26 cellular contexts compared by ENCODE assay signal in the genomic region with DNA sequence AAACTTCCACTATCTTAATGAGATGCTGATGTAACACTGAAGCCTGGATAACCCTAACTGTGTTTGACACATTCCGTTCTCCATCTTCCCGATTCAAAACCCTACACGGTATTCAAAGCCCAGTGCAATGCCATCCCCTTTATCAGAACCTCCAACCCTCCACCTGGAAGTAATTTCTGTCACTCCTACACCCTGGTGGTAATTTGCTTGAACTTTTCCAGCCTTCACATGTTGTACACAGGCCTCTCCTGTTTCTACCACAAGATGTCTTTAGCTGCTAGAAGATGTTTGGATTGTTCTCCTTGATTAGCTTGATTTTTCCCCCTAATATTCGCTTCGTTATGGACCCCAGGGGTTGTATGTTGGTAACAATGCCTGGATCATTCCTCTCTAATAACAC.
DNase-seq lines count a peak whose midpoint lies in the region; ATAC-seq, FAIRE-seq and TF ChIP-seq lines count a peak whose summit lies in the region.
"Had no signal": no experiment of that assay in that cellular context is flagged by ENCODE, and none has a peak within 500 bp of the region (broad histone marks: within the 10 kb centered on the region; RNA-seq: fewer than 3 reads in every experiment).

No MANE protein-coding gene starts in this region.

- no peaks in the 10 kb centered on the region for H3K27me3 Mint-ChIP-seq in nephron (ENCODE audit: low read depth)
- peaks cover 0 to 2% (median 0%) of the 10 kb centered on the region in 5 donors for H3K27me3 Mint-ChIP-seq in naive thymus-derived CD4-positive, alpha-beta T cell
- H3K27me3 Mint-ChIP-seq: central memory CD8-positive, alpha-beta T cell; naive thymus-derived CD8-positive, alpha-beta T cell had no signal

- TF ChIP-seq CTCF in DND-41 (IDR thresholded peaks at IDR 0.05; ENCODE audit: borderline replicate concordance, extremely low read depth, low read length, poor library complexity, severe bottlenecking) (peak; percentile 48), Loucy (conservative IDR thresholded peaks at IDR 0.05; ENCODE audit: low read length) (peak; percentile 28), bronchial epithelial cell (IDR thresholded peaks at IDR 0.05; ENCODE audit: insufficient read depth, low read length, severe bottlenecking) (no peak), nephron (IDR thresholded peaks at IDR 0.05; ENCODE audit: unreplicated experiment in 3 of 3) (peak in 2 of 3 experiments; percentile 23 to 28)

- no peak for DNase-seq in DND-41
- no peak for DNase-seq in bronchial epithelial cell (ENCODE audit: low read depth)
- no peak for DNase-seq in inferior parietal cortex (ENCODE audit: extremely low spot score)
- no peak for DNase-seq in NCI-H526 (lab: John Stamatoyannopoulos, UW)
- DNase-seq in naive thymus-derived CD4-positive, alpha-beta T cell = no peak
- DNase-seq: activated CD4-positive, alpha-beta T cell treated with anti-CD3 and anti-CD28 coated beads, Interleukin-2, amount 50 U/mL, for 4 hours; activated gamma-delta T cell; adrenal gland; left cardiac atrium; mesenchymal stem cell; MG63; naive thymus-derived CD8-positive, alpha-beta T cell; NCI-H1694; NCI-H748 treated with DMSO at 0.1 percent for 48 hours; SJCRH30; small intestine; stimulated activated CD4-positive, alpha-beta T cell treated with anti-CD3 and anti-CD28 coated beads, Interleukin-2, amount 100 ng/mL, for 48 hours; stimulated activated naive CD4-positive, alpha-beta T cell treated with Interleukin-2 at 50 U/mL for 16 hours; T-helper 2 cell; tibial artery had no signal

- H3K27ac Mint-ChIP-seq in nephron = peak overlapping the region; percentile 10 to 88 (median 30)
- peak overlapping the region in 1 of 9 donors; percentile 3 for H3K27ac Mint-ChIP-seq in naive thymus-derived CD4-positive, alpha-beta T cell
- H3K27ac Mint-ChIP-seq: progenitor cell of endocrine pancreas had no signal

- no peak overlapping the region for H3K27ac ChIP-seq in DND-41 (ENCODE audit: low read length)
- H3K27ac ChIP-seq in naive thymus-derived CD4-positive, alpha-beta T cell (ENCODE audit: low read depth, low read length) = no peak overlapping the region
- H3K27ac ChIP-seq: adrenal gland, HL-60, SJCRH30, tibial artery, VCaP had no signal

- peak; percentile 47 for ATAC-seq in DND-41 (ENCODE audit: insufficient read depth, low read depth)
- no peak for ATAC-seq in naive thymus-derived CD4-positive, alpha-beta T cell
- ATAC-seq: left cardiac atrium; naive thymus-derived CD8-positive, alpha-beta T cell had no signal

- H2AFZ ChIP-seq in DND-41 (ENCODE audit: low read depth, low read length) (no peak overlapping the region), Loucy (ENCODE audit: low read length) (no peak overlapping the region)

- H3K9me3 ChIP-seq in DND-41 (ENCODE audit: insufficient read depth, low read length, severe bottlenecking) (no peaks in the 10 kb centered on the region), Loucy (ENCODE audit: insufficient read depth, low read depth, low read length) (no peaks in the 10 kb centered on the region)
- H3K9me3 ChIP-seq in naive thymus-derived CD4-positive, alpha-beta T cell (ENCODE audit: control insufficient read depth in 2 of 3, low read length in 3 of 3) = no peaks in the 10 kb centered on the region
- H3K9me3 ChIP-seq: adrenal gland, MG63, SJCRH30, tibial artery had no signal

- H3K4me1 ChIP-seq in DND-41 (ENCODE audit: insufficient read depth, low read length) (peaks cover 20% of the 10 kb centered on the region), Loucy (ENCODE audit: insufficient read depth, low read length, poor library complexity, severe bottlenecking) (no peaks in the 10 kb centered on the region)
- H3K4me1 ChIP-seq in naive thymus-derived CD4-positive, alpha-beta T cell (ENCODE audit: control insufficient read depth in 2 of 2, insufficient read depth in 2 of 2, low read length in 2 of 2) = peaks cover 0 to 7% of the 10 kb centered on the region in 2 donors
- H3K4me1 ChIP-seq: adrenal gland, SJCRH30 had no signal

- POLR2A ChIA-PET in naive thymus-derived CD4-positive, alpha-beta T cell (lab: Charles Lee) = no interaction called here

- H3K36me3 ChIP-seq in DND-41 (ENCODE audit: insufficient read depth, low read length) (no peaks in the 10 kb centered on the region), Loucy (ENCODE audit: insufficient read depth, low read length) (no peaks in the 10 kb centered on the region), bronchial epithelial cell (ENCODE audit: control insufficient read depth, insufficient read depth, low read length) (no peaks in the 10 kb centered on the region)
- no peaks in the 10 kb centered on the region for H3K36me3 ChIP-seq in naive thymus-derived CD4-positive, alpha-beta T cell (ENCODE audit: control insufficient read depth in 2 of 3, insufficient read depth in 3 of 3, low read length in 3 of 3)
- H3K36me3 ChIP-seq: adrenal gland, MG63, SJCRH30, tibial artery had no signal

- H3K4me3 ChIP-seq in DND-41 (ENCODE audit: low read depth in 1 of 2, low read length in 2 of 2) (no peak overlapping the region), Loucy (ENCODE audit: low read length, poor library complexity, severe bottlenecking) (no peak overlapping the region), bronchial epithelial cell (ENCODE audit: low read depth, low read length) (no peak overlapping the region)
- no peak overlapping the region for H3K4me3 ChIP-seq in naive thymus-derived CD4-positive, alpha-beta T cell (ENCODE audit: low read length)
- H3K4me3 ChIP-seq: adrenal gland, MG63, SJCRH30, tibial artery had no signal

- no peak overlapping the region for H3K4me2 ChIP-seq in DND-41 (ENCODE audit: insufficient read depth, low read length)
- no peak overlapping the region for H3K4me2 ChIP-seq in Loucy (ENCODE audit: low read depth, low read length, poor library complexity, severe bottlenecking)

- no peak overlapping the region for H3K4me3 Mint-ChIP-seq in nephron
- no peak overlapping the region for H3K4me3 Mint-ChIP-seq in naive thymus-derived CD4-positive, alpha-beta T cell
- H3K4me3 Mint-ChIP-seq: central memory CD8-positive, alpha-beta T cell; naive thymus-derived CD8-positive, alpha-beta T cell had no signal

- H3K79me2 ChIP-seq in DND-41 (ENCODE audit: insufficient read depth, low read length) (no peaks in the 10 kb centered on the region), Loucy (ENCODE audit: insufficient read depth, low read length) (no peaks in the 10 kb centered on the region)

- H3K27me3 ChIP-seq in DND-41 (ENCODE audit: insufficient read depth, low read length, poor library complexity) (no peaks in the 10 kb centered on the region), Loucy (ENCODE audit: insufficient read depth, low read length, poor library complexity, severe bottlenecking) (no peaks in the 10 kb centered on the region), bronchial epithelial cell (ENCODE audit: control insufficient read depth, insufficient read depth, low read length) (peaks cover 2% of the 10 kb centered on the region)
- H3K27me3 ChIP-seq in naive thymus-derived CD4-positive, alpha-beta T cell (ENCODE audit: control insufficient read depth in 2 of 2, insufficient read depth in 2 of 2, low read length in 2 of 2) = no peaks in the 10 kb centered on the region
- H3K27me3 ChIP-seq: adrenal gland, MG63, SJCRH30, tibial artery had no signal

- FAIRE-seq in bronchial epithelial cell (lab: Jason Lieb, UNC) = peak; percentile 32
- FAIRE-seq: small intestine had no signal

- intact Hi-C loops in naive thymus-derived CD4-positive, alpha-beta T cell (cut with micrococcal nuclease) = no loop called here

- H3K4me1 Mint-ChIP-seq in nephron = peaks cover 41% of the 10 kb centered on the region
- H3K4me1 Mint-ChIP-seq in naive thymus-derived CD4-positive, alpha-beta T cell = peaks cover 4 to 31% (median 24%) of the 10 kb centered on the region in 7 donors

- H3K9ac ChIP-seq in DND-41 (ENCODE audit: low read depth, low read length) = no peak overlapping the region
- no peak overlapping the region for H3K9ac ChIP-seq in Loucy (ENCODE audit: low read depth, low read length, poor library complexity, severe bottlenecking)

- no peaks in the 10 kb centered on the region for H3F3A ChIP-seq in Loucy (ENCODE audit: low read depth)

- no peaks in the 10 kb centered on the region for H3K36me3 Mint-ChIP-seq in nephron (ENCODE audit: low read depth)
- peaks cover 0 to 15% (median 10%) of the 10 kb centered on the region in 5 donors for H3K36me3 Mint-ChIP-seq in naive thymus-derived CD4-positive, alpha-beta T cell

- H4K20me1 ChIP-seq in DND-41 (ENCODE audit: insufficient read depth, low read length) (no peaks in the 10 kb centered on the region), Loucy (ENCODE audit: insufficient read depth, low read length, poor library complexity, severe bottlenecking) (no peaks in the 10 kb centered on the region)

- H3K9me3 Mint-ChIP-seq in nephron = no peaks in the 10 kb centered on the region
- H3K9me3 Mint-ChIP-seq in naive thymus-derived CD4-positive, alpha-beta T cell = peaks cover 0 to 3% (median 0%) of the 10 kb centered on the region in 11 donors
- H3K9me3 Mint-ChIP-seq: central memory CD8-positive, alpha-beta T cell; naive thymus-derived CD8-positive, alpha-beta T cell had no signal

- CTCF ChIA-PET in naive thymus-derived CD4-positive, alpha-beta T cell (lab: Charles Lee) = no interaction called here

- H3K9me2 ChIP-seq in Loucy (replicated peaks; ENCODE audit: low read depth, low read length) = no peaks in the 10 kb centered on the region
